Comparison of ENCODE assay signal across 20 cellular contexts in genomic region chr4:24693636-24694035, GRCh38.
DNase-seq lines count a peak whose midpoint lies in the region; ATAC-seq and TF ChIP-seq lines count a peak whose summit lies in the region.
"Had no signal": no experiment of that assay in that cellular context is flagged by ENCODE, and none has a peak within 500 bp of the region (broad histone marks: within the 10 kb centered on the region; RNA-seq: fewer than 3 reads in every experiment).

No MANE protein-coding gene starts in this region.

- no peaks in the 10 kb centered on the region for H3K4me1 Mint-ChIP-seq in natural killer cell treated with Interleukin-12 subunit alpha and Interleukin-12 subunit beta and Interleukin-15 and Interleukin-18, amount 100 ng/mL, for 72 hours (ENCODE audit: low read depth in 2 of 2)
- H3K4me1 Mint-ChIP-seq: B cell; CD8-positive, alpha-beta memory T cell had no signal

- no peak for ATAC-seq in activated CD4-positive, CD25-positive, alpha-beta regulatory T cell treated with anti-CD3 and anti-CD28 coated beads, Interleukin-2, amount 50 U/mL, for 24 hours
- no peak for ATAC-seq in natural killer cell treated with Interleukin-12 subunit alpha and Interleukin-12 subunit beta and Interleukin-15 and Interleukin-18, amount 100 ng/mL, for 72 hours
- ATAC-seq: GM12878, GM23338, HCT116 had no signal

- peaks cover 7 to 14% of the 10 kb centered on the region in 2 donors for H3K27me3 Mint-ChIP-seq in natural killer cell treated with Interleukin-12 subunit alpha and Interleukin-12 subunit beta and Interleukin-15 and Interleukin-18, amount 100 ng/mL, for 72 hours

- H3K9me3 Mint-ChIP-seq in natural killer cell treated with Interleukin-12 subunit alpha and Interleukin-12 subunit beta and Interleukin-15 and Interleukin-18, amount 100 ng/mL, for 72 hours, result no peaks in the 10 kb centered on the region
- H3K9me3 Mint-ChIP-seq: CD4-positive, alpha-beta T cell had no signal

- no peak overlapping the region for H3K27ac Mint-ChIP-seq in natural killer cell treated with Interleukin-12 subunit alpha and Interleukin-12 subunit beta and Interleukin-15 and Interleukin-18, amount 100 ng/mL, for 72 hours
- H3K27ac Mint-ChIP-seq: B cell; CD4-positive, alpha-beta T cell; CD8-positive, alpha-beta memory T cell; GM23338; H9 had no signal

- DNase-seq in SK-MEL-5 (ENCODE audit: low read depth, low spot score), result peak; percentile 49
- DNase-seq in astrocyte of the hippocampus (ENCODE audit: low read depth, low spot score), result peak; percentile 26
- DNase-seq in fibroblast of pulmonary artery (ENCODE audit: low read depth), result peak; percentile 18
- peak; percentile 16 for DNase-seq in renal cortical epithelial cell (ENCODE audit: low read depth)
- DNase-seq in natural killer cell treated with Interleukin-12 subunit alpha and Interleukin-12 subunit beta and Interleukin-15 and Interleukin-18, amount 100 ng/mL, for 72 hours (ENCODE audit: low spot score), result no peak
- DNase-seq in CD1c-positive myeloid dendritic cell (ENCODE audit: extremely low spot score), result no peak
- DNase-seq in activated T-cell treated with anti-CD3 and anti-CD28 coated beads for 4 hours, result no peak
- DNase-seq: CD4-positive, alpha-beta T cell; CD8-positive, alpha-beta memory T cell; DMS 273 treated with DMSO at 0.1 percent for 48 hours; DMS79; EL; GDM1; H9 had no signal

- no peaks in the 10 kb centered on the region for H3K36me3 Mint-ChIP-seq in natural killer cell treated with Interleukin-12 subunit alpha and Interleukin-12 subunit beta and Interleukin-15 and Interleukin-18, amount 100 ng/mL, for 72 hours
- H3K36me3 Mint-ChIP-seq: CD8-positive, alpha-beta memory T cell had no signal

- H3K4me3 Mint-ChIP-seq in natural killer cell treated with Interleukin-12 subunit alpha and Interleukin-12 subunit beta and Interleukin-15 and Interleukin-18, amount 100 ng/mL, for 72 hours, result no peak overlapping the region
- H3K4me3 Mint-ChIP-seq: B cell; CD4-positive, alpha-beta T cell; CD8-positive, alpha-beta memory T cell; GM23338; H9 had no signal

- TF ChIP-seq CTCF in fibroblast of pulmonary artery (IDR thresholded peaks at IDR 0.05; ENCODE audit: low read length, missing control alignments), result no peak

- H3K4me3 ChIP-seq in fibroblast of pulmonary artery (replicated peaks; ENCODE audit: low read depth, low read length), result no peak overlapping the region
- H3K4me3 ChIP-seq: BLaER1, GM12878, GM23338 had no signal

- in situ Hi-C loops in SK-MEL-5 (cut with HindIII; ENCODE audit: low pct_unique_long_range_greater_than_20kb, low sequenced_read_pairs), result no loop called here

Comparison
In these comparisons a context has a peak if more than half of its experiments do, and no peak if none do; other contexts are left out.
1. DNase-seq: peak in SK-MEL-5 (single experiment), astrocyte of the hippocampus (single experiment), fibroblast of pulmonary artery (single experiment) and renal cortical epithelial cell (single experiment); none in natural killer cell treated with Interleukin-12 subunit alpha and Interleukin-12 subunit beta and Interleukin-15 and Interleukin-18, amount 100 ng/mL, for 72 hours (single experiment), CD1c-positive myeloid dendritic cell (single experiment) and activated T-cell treated with anti-CD3 and anti-CD28 coated beads for 4 hours (single experiment).